In the genomic region with DNA sequence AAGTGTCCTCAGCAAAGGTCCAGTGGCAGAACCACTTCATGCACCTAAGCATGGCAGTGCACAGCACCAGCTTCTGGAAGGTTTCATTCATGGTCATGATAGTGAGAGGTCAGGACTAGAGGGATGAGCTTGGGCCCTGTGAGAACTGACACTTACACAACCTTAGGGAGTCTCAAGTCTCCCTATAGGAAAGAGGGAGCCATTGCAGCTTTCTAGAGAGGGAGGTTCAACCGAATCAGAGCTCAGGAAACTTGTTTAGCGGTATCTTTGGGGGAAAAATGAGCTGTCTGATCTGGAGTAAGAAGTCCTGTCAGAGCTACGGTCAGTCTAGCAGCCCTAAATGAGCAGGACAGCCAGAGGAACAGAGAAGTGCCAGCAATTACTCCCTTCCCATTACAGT, we compare ENCODE assay signal across 16 cellular contexts.
DNase-seq lines count a peak whose midpoint lies in the region; TF ChIP-seq lines count a peak whose summit lies in the region.
"Had no signal": no experiment of that assay in that cellular context is flagged by ENCODE, and none has a peak within 500 bp of the region (broad histone marks: within the 10 kb centered on the region; RNA-seq: fewer than 3 reads in every experiment).

No MANE protein-coding gene starts in this region.

- H3K9me3 ChIP-seq in breast epithelium (no peaks in the 10 kb centered on the region), neuronal stem cell (replicated peaks in 1 of 2; ENCODE audit: control insufficient read depth in 2 of 2, insufficient read depth in 1 of 2, low read depth in 1 of 2, low read length in 2 of 2) (no peaks in the 10 kb centered on the region)
- H3K9me3 ChIP-seq: SJSA1 had no signal

- TF ChIP-seq CTCF in MCF 10A (IDR thresholded peaks at IDR 0.05; ENCODE audit: unreplicated experiment) (no peak), breast epithelium (IDR thresholded peaks at IDR 0.05) (no peak), fibroblast of mammary gland (conservative IDR thresholded peaks at IDR 0.05; ENCODE audit: control insufficient read depth, insufficient read depth, low read depth, low read length) (peak; percentile 5)

- H3K4me3 Mint-ChIP-seq in MCF 10A (ENCODE audit: unreplicated experiment): peak overlapping the region; percentile 6

- H2AFZ ChIP-seq in neuronal stem cell (ENCODE audit: low read length): no peak overlapping the region

- no peaks in the 10 kb centered on the region for H3K9me3 Mint-ChIP-seq in MCF 10A (ENCODE audit: unreplicated experiment)

- no peak overlapping the region for H3K4ac ChIP-seq in neuronal stem cell (ENCODE audit: low read length)

- no peak overlapping the region for H2BK120ac ChIP-seq in neuronal stem cell (ENCODE audit: low read depth, low read length)

- BruUV-seq in MCF 10A (replicated peaks; lab: Mats Ljungman, UMichigan): no TSS peak

- no peak overlapping the region for H4K91ac ChIP-seq in neuronal stem cell (ENCODE audit: low read depth, low read length, poor library complexity)

- H3K4me3 ChIP-seq in breast epithelium (no peak overlapping the region), fibroblast of mammary gland (ENCODE audit: control insufficient read depth, low read depth, low read length) (no peak overlapping the region), neuronal stem cell (ENCODE audit: low read length in 2 of 2) (no peak overlapping the region)
- H3K4me3 ChIP-seq: K562, SJSA1 had no signal

- no peaks in the 10 kb centered on the region for H3K27me3 ChIP-seq in breast epithelium
- no peaks in the 10 kb centered on the region for H3K27me3 ChIP-seq in neuronal stem cell (ENCODE audit: control insufficient read depth in 3 of 3, insufficient read depth in 3 of 3, low read depth in 1 of 3, low read length in 3 of 3)
- H3K27me3 ChIP-seq: SJSA1 had no signal

- intact Hi-C loops in MCF 10A (cut with micrococcal nuclease): loop anchor here (1.0 kb wide), 1 partner anchor 32 kb away; no protein-coding TSS in a partner anchor
- intact Hi-C loops in breast epithelium (cut with DNase I; ENCODE audit: low total_unique reads): loop anchor here (5.0 kb wide), 1 partner anchor 422 kb away; no protein-coding TSS in a partner anchor

- POLR2A ChIA-PET in MCF 10A (lab: Yijun Ruan, JAX): interaction anchor here (0.9 to 3.5 kb wide), 5 partner anchors 16 to 205 kb away, joined by 3 to 18 read pairs (median 4); no protein-coding TSS in a partner anchor

- no CpG with 5 or more reads among the region's 3 CpGs for WGBS in neuronal stem cell (ENCODE audit: extremely low coverage in 2 of 2, insufficient read length in 2 of 2, insufficient replicate concordance in 1 of 2), 2 donors

- no peak overlapping the region for H2AK5ac ChIP-seq in neuronal stem cell (ENCODE audit: low read depth, low read length)

- TF ChIP-seq POLR2A in breast epithelium (IDR thresholded peaks at IDR 0.05): no peak

- H3K27ac Mint-ChIP-seq in MCF 10A (ENCODE audit: low read depth, unreplicated experiment): peak overlapping the region; percentile 82

- CTCF ChIA-PET in MCF 10A (lab: Yijun Ruan, JAX): interaction anchor here (0.6 to 9.6 kb wide), 12 partner anchors 8 to 905 kb away, joined by 3 to 137 read pairs (median 4); a partner anchor contains a TSS

- no peaks in the 10 kb centered on the region for H3K27me3 Mint-ChIP-seq in MCF 10A (ENCODE audit: insufficient read depth, unreplicated experiment)

- H3K36me3 ChIP-seq in breast epithelium: no peaks in the 10 kb centered on the region
- peaks cover 32 to 100% of the 10 kb centered on the region in 2 donors for H3K36me3 ChIP-seq in neuronal stem cell (replicated peaks in 1 of 2; ENCODE audit: control insufficient read depth in 2 of 2, insufficient read depth in 2 of 2, low read length in 2 of 2)

- no peak overlapping the region for H3K9ac ChIP-seq in neuronal stem cell (ENCODE audit: low read depth, low read length, poor library complexity)

- no peak overlapping the region for H3K23ac ChIP-seq in neuronal stem cell (ENCODE audit: low read depth, low read length, poor library complexity)

- H4K8ac ChIP-seq in neuronal stem cell (ENCODE audit: low read depth, low read length): no peak overlapping the region

- no peak overlapping the region for H2BK12ac ChIP-seq in neuronal stem cell (ENCODE audit: low read length)

- H3K27ac ChIP-seq in breast epithelium (no peak overlapping the region), neuronal stem cell (replicated peaks; ENCODE audit: low read length) (no peak overlapping the region)
- H3K27ac ChIP-seq: SJSA1 had no signal

- no peaks in the 10 kb centered on the region for H3K79me1 ChIP-seq in neuronal stem cell (ENCODE audit: low read depth, low read length)

- DNase-seq in MCF 10A (ENCODE audit: unreplicated experiment) (no peak), breast epithelium (ENCODE audit: low spot score in 2 of 2) (no peak), fibroblast of mammary gland (ENCODE audit: low read depth) (no peak), neuronal stem cell (ENCODE audit: low spot score) (no peak), DMS53 (lab: John Stamatoyannopoulos, UW) (no peak), epidermal melanocyte (ENCODE audit: insufficient read length, low spot score) (no peak)
- DNase-seq in activated CD4-positive, CD25-positive, alpha-beta regulatory T cell treated with anti-CD3 and anti-CD28 coated beads, Interleukin-2, amount 50 U/mL, for 72 hours: no peak
- DNase-seq: 8988T; Kasumi-1; NCI-H2029; NCI-H446 treated with DMSO at 0.1 percent for 48 hours; NCI-H526; NK-92 treated with Interleukin-12 subunit alpha and Interleukin-12 subunit beta, amount 100 ng/mL, for 24 hours; PC-3 had no signal

- no peak overlapping the region for H2BK15ac ChIP-seq in neuronal stem cell (ENCODE audit: low read length)

- H3K18ac ChIP-seq in neuronal stem cell (ENCODE audit: low read length): peak overlapping the region; percentile 9

- no peak overlapping the region for H2BK5ac ChIP-seq in neuronal stem cell (ENCODE audit: low read length)

- H3K14ac ChIP-seq in neuronal stem cell (ENCODE audit: low read length): no peak overlapping the region

- H3K4me1 Mint-ChIP-seq in MCF 10A (ENCODE audit: insufficient read depth, unreplicated experiment): peaks cover 38% of the 10 kb centered on the region

- peaks cover 42% of the 10 kb centered on the region for H3K36me3 Mint-ChIP-seq in MCF 10A (ENCODE audit: insufficient read depth, unreplicated experiment)

- no peak overlapping the region for H3K4me2 ChIP-seq in neuronal stem cell (ENCODE audit: insufficient read depth, low read length, poor library complexity, severe bottlenecking)

- H3K4me1 ChIP-seq in breast epithelium (peaks cover 0 to 4% of the 10 kb centered on the region in 2 donors), neuronal stem cell (ENCODE audit: control insufficient read depth in 2 of 2, insufficient read depth in 1 of 2, low read depth in 1 of 2, low read length in 2 of 2) (peaks cover 0 to 10% of the 10 kb centered on the region in 2 donors)
- H3K4me1 ChIP-seq: SJSA1 had no signal
